In genomic region chr1:110674337-110675059, GRCh38 we compare ENCODE assay signal across 9 cellular contexts. TPM values are rescaled to one million over a fixed set of nuclear protein-coding genes. Genes with fewer than 3 reads are reported as not detected.
A peak's percentile ranks its signal among the peaks of the same experiment; 100 is the strongest.
DNase-seq lines count a peak whose midpoint lies in the region; TF ChIP-seq lines count a peak whose summit lies in the region.
"Had no signal": no experiment of that assay in that cellular context is flagged by ENCODE, and none has a peak within 500 bp of the region (broad histone marks: within the 10 kb centered on the region; RNA-seq: fewer than 3 reads in every experiment).

Gene KCNA3, minus strand, starts transcription at chr1:110674940. Its CDS starts 131 bp downstream, at chr1:110674809.

- no peaks in the 10 kb centered on the region for H3K9me3 ChIP-seq in mononuclear cell (ENCODE audit: low read depth, low read length)

- no peaks in the 10 kb centered on the region for H3K36me3 ChIP-seq in GM06990 (ENCODE audit: control insufficient read depth, insufficient read depth, low read length)

- H3K27me3 ChIP-seq in GM06990 (replicated peaks; ENCODE audit: control insufficient read depth, insufficient read depth, low read length) (no peaks in the 10 kb centered on the region), mononuclear cell (ENCODE audit: insufficient read depth, low read length) (no peaks in the 10 kb centered on the region)

- peak within 1 kb of the TSS; percentile 49 for H3K27ac ChIP-seq in cingulate gyrus (ENCODE audit: low read depth, low read length)

- DNase-seq in GM06990 (ENCODE audit: extremely low read depth, insufficient read length), result peak; percentile 67
- DNase-seq in Jurkat, Clone E6-1 (ENCODE audit: low read depth, low spot score), result peak; percentile 33
- DNase-seq in activated CD4-positive, CD25-positive, alpha-beta regulatory T cell treated with anti-CD3 and anti-CD28 coated beads, Interleukin-2, amount 50 U/mL, for 72 hours, result peak; percentile 66
- DNase-seq in stimulated activated CD8-positive, alpha-beta memory T cell treated with anti-CD3 and anti-CD28 coated beads, Interleukin-4, amount 100 ng/mL, for 4 hours (ENCODE audit: low read depth in 2 of 2, low spot score in 1 of 2), result peak; percentile 30 to 48
- no peak for DNase-seq in DMS153 (lab: John Stamatoyannopoulos, UW)
- no peak for DNase-seq in 8988T

- peak within 1 kb of the TSS; percentile 58 for H3K4me3 ChIP-seq in GM06990 (replicated peaks; ENCODE audit: low read depth, low read length)
- peak within 1 kb of the TSS; percentile 54 for H3K4me3 ChIP-seq in Jurkat, Clone E6-1 (ENCODE audit: low read length)
- H3K4me3 ChIP-seq in mononuclear cell (ENCODE audit: low read length), result peak within 1 kb of the TSS; percentile 49
- H3K4me3 ChIP-seq: K562 had no signal

- H3K4me1 ChIP-seq in mononuclear cell (ENCODE audit: insufficient read depth, low read length), result peaks cover 40% of the 10 kb centered on the region

- TF ChIP-seq CTCF in GM06990 (IDR thresholded peaks at IDR 0.05; ENCODE audit: insufficient read depth, low read length, poor library complexity, severe bottlenecking), result peak; percentile 36

RNA-seq across cellular contexts. Expression of gene KCNA3, which starts in this region (rescaled TPM):
- 9.2 TPM for polyA plus RNA-seq in Jurkat, Clone E6-1 (2012; ENCODE audit: insufficient read depth, insufficient read length)
- 143 TPM for total RNA-seq in mononuclear cell
- total RNA-seq: K562 had no signal
- polyA plus RNA-seq: K562 had no signal

Comparison
In these comparisons a context has a peak if more than half of its experiments do, and no peak if none do; other contexts are left out.
1. DNase-seq: peak in GM06990 (single experiment), Jurkat, Clone E6-1 (single experiment), activated CD4-positive, CD25-positive, alpha-beta regulatory T cell treated with anti-CD3 and anti-CD28 coated beads, Interleukin-2, amount 50 U/mL, for 72 hours (single experiment) and stimulated activated CD8-positive, alpha-beta memory T cell treated with anti-CD3 and anti-CD28 coated beads, Interleukin-4, amount 100 ng/mL, for 4 hours (2 of 2); none in DMS153 (single experiment) and 8988T (single experiment).
2. Peak in every context shown above with its lines, with median percentiles within 50 percentile points of each other: H3K4me3 ChIP-seq.